ENCODE assay signal across 8 cellular contexts in the genomic region with DNA sequence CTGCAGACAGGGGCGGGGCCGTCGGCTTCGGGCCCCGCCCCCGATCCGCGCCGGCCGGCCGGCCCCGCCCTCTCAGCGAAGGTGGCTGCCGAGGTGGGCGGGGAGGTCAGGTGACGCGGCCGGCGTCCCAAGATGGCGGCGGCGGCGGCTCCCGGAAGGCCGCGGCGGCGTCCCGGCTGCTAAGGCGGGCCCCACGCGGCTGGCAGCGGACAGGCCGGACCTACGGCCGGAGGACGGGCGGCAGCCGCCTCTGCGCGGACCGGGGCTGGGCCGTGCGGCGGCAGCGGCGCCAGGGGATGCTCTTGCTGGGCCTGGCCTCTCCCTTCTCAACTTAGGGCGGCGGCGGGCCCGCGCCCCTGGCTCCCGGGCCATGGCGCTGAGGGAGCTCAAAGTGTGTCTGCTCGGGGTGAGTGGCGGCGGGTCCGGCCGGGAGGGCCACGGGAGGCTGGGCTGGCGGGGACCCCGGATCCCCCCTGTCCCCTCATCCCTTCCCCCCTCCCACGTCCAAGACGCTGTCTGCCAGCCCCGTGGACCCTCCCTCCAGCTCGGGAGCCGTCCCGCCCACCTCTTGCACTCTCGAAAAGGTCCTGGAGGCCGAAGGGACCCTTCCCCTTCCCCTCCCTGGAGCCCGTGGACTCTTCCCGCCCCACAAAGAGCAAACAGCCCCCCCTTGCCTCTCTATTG. TPM values are rescaled to one million over a fixed set of nuclear protein-coding genes. Genes with fewer than 3 reads are reported as not detected.
DNase-seq lines count a peak whose midpoint lies in the region; ATAC-seq, FAIRE-seq and TF ChIP-seq lines count a peak whose summit lies in the region.

A gene with protein sequence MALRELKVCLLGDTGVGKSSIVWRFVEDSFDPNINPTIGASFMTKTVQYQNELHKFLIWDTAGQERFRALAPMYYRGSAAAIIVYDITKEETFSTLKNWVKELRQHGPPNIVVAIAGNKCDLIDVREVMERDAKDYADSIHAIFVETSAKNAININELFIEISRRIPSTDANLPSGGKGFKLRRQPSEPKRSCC (plus strand): TSS at position 109 of the 684 bp plus-strand sequence. CDS start 262 bp downstream, at position 371.

- no peak within 1 kb of the TSS for H3K14ac ChIP-seq in H1 (ENCODE audit: insufficient read length)

- H2BK12ac ChIP-seq in H1 (ENCODE audit: low read depth, low read length): no peak within 1 kb of the TSS

- POLR2A ChIA-PET in activated CD8-positive, alpha-beta memory T cell treated with anti-CD3 and anti-CD28 coated beads for 36 hours (lab: Charles Lee): interaction anchor here (0.6 to 1.2 kb wide), 4 partner anchors 14 to 1755 kb away, joined by 3 to 9 read pairs (median 4); a partner anchor contains a TSS
- POLR2A ChIA-PET in H1 (lab: Charles Lee; ENCODE audit: partially characterized antibody): interaction anchor here (0.6 to 1.5 kb wide), 12 partner anchors 10 to 137 kb away, joined by 3 to 6 read pairs (median 4); no protein-coding TSS in a partner anchor

- no peaks in the 10 kb centered on the region for H3K9me3 ChIP-seq in H1 (ENCODE audit: insufficient read depth in 2 of 2, low read depth in 1 of 2, low read length in 1 of 2)

- TF ChIP-seq CTCF in H1 (IDR thresholded peaks at IDR 0.05; ENCODE audit: control extremely low read depth in 1 of 3, insufficient read depth in 1 of 3, low read depth in 1 of 3, low read length in 3 of 3): no peak

- H4K20me1 ChIP-seq in H1 (replicated peaks in 1 of 2; ENCODE audit: control insufficient read depth in 1 of 2, insufficient read depth in 2 of 2, low read length in 2 of 2): no peaks in the 10 kb centered on the region

- H3K79me1 ChIP-seq in H1 (ENCODE audit: low read depth, low read length): peaks cover 2% of the 10 kb centered on the region; the same call in 1 of the 2 replicates
- peaks cover 3% of the 10 kb centered on the region for H3K79me1 ChIP-seq in mesendoderm (ENCODE audit: low read length)

- peak within 1 kb of the TSS; percentile 48 for H4K91ac ChIP-seq in H1 (replicated peaks; ENCODE audit: insufficient read length, low read length)

- H3K4ac ChIP-seq in H1 (replicated peaks; ENCODE audit: insufficient read length, low read depth, low read length): no peak within 1 kb of the TSS
- peak within 1 kb of the TSS; percentile 87 for H3K4ac ChIP-seq in mesendoderm (ENCODE audit: low read depth, low read length)

- no peak for FAIRE-seq in H1 (lab: Jason Lieb, UNC)

- peak within 1 kb of the TSS; percentile 89; the same call in 1 of the 2 replicates for H3K27ac ChIP-seq in H1 (ENCODE audit: low read depth, low read length)
- peak within 1 kb of the TSS; percentile 20 for H3K27ac ChIP-seq in mesendoderm (ENCODE audit: low read depth, low read length)

- 0 out of 2 replicates have a peak, but pooled peaks cover 5% of the 10 kb centered on the region for H3K23me2 ChIP-seq in H1 (ENCODE audit: low read depth, low read length)

- peaks cover 0 to 10% (median 6%) of the 10 kb centered on the region in 4 experiments; a peak in 4 of 8 replicates for H3K36me3 ChIP-seq in H1 (ENCODE audit: control insufficient read depth in 2 of 4, insufficient read depth in 4 of 4, low read length in 3 of 4)
- no peaks in the 10 kb centered on the region for H3K36me3 ChIP-seq in mesendoderm (ENCODE audit: control insufficient read depth, insufficient read depth, low read length)

- H2AFZ ChIP-seq in H1 (ENCODE audit: low read length): peak within 1 kb of the TSS; percentile 42; the same call in 1 of the 2 replicates

- no peak within 1 kb of the TSS for H2BK120ac ChIP-seq in H1 (replicated peaks; ENCODE audit: low read depth, low read length)
- no peak within 1 kb of the TSS for H2BK120ac ChIP-seq in mesendoderm (ENCODE audit: low read depth, low read length)

- H3K27me3 ChIP-seq in H1 (replicated peaks in 1 of 4; ENCODE audit: control insufficient read depth in 3 of 4, extremely low read depth in 1 of 4, insufficient read depth in 3 of 4, low read length in 3 of 4) (no peaks in the 10 kb centered on the region), mesendoderm (ENCODE audit: insufficient read depth, low read length, poor library complexity) (no peaks in the 10 kb centered on the region)

- H3K9ac ChIP-seq in H1 (replicated peaks in 1 of 4; ENCODE audit: extremely low read depth in 1 of 4, low read depth in 3 of 4, low read length in 3 of 4): peak within 1 kb of the TSS; percentile 77 to 92 (median 82)
- peak within 1 kb of the TSS; percentile 92 for H3K9ac ChIP-seq in mesendoderm (ENCODE audit: low read length)

- H2BK5ac ChIP-seq in H1 (ENCODE audit: low read depth, low read length) (peak within 1 kb of the TSS; percentile 52; the same call in 1 of the 2 replicates), mesendoderm (ENCODE audit: low read length) (peak within 1 kb of the TSS; percentile 47)

- CTCF ChIA-PET in activated CD8-positive, alpha-beta memory T cell treated with anti-CD3 and anti-CD28 coated beads for 36 hours (lab: Charles Lee): no interaction called here
- CTCF ChIA-PET in H1 (lab: Charles Lee; ENCODE audit: partially characterized antibody): interaction anchor here (0.9 to 1.4 kb wide), 3 partner anchors 12 to 138 kb away, joined by 3 to 4 read pairs (median 4); no protein-coding TSS in a partner anchor

- no peak within 1 kb of the TSS for H2BK15ac ChIP-seq in H1 (ENCODE audit: low read length)
- H2BK15ac ChIP-seq in mesendoderm (replicated peaks; ENCODE audit: low read depth): no peak within 1 kb of the TSS

- WGBS in H1 (ENCODE audit: extremely low coverage in 1 of 2, insufficient coverage in 1 of 2, insufficient read length in 1 of 2, insufficient replicate concordance in 2 of 2, low coverage in 1 of 2, low lambda C conversion rate in 2 of 2, missing lambda C conversion rate in 1 of 2), 2 experiments: 1% methylated on average over 25 of the region's 72 CpGs; no CpG with 5 or more reads in 1 of the 2 experiments
- WGBS in mesendoderm (ENCODE audit: extremely low coverage, insufficient coverage, low lambda C conversion rate): no CpG with 5 or more reads among the region's 72 CpGs

- H2AK5ac ChIP-seq in H1 (ENCODE audit: low read depth, low read length) (no peak within 1 kb of the TSS), mesendoderm (ENCODE audit: low read length) (no peak within 1 kb of the TSS)

- peak; percentile 77 to 84 for TF ChIP-seq POLR2A in H1 (IDR thresholded peaks at IDR 0.05; ENCODE audit: control extremely low read depth in 1 of 2, low read depth in 2 of 2, low read length in 2 of 2)

- no peak within 1 kb of the TSS for H2BK20ac ChIP-seq in H1 (ENCODE audit: low read length)

- peak within 1 kb of the TSS; percentile 96 for H4K8ac ChIP-seq in H1 (ENCODE audit: extremely low read depth, insufficient read depth, low read length)
- H4K8ac ChIP-seq in mesendoderm (ENCODE audit: low read depth, low read length): peak within 1 kb of the TSS; percentile 78

- no peak for TF ChIP-seq EP300 in H1 (IDR thresholded peaks at IDR 0.05; ENCODE audit: borderline replicate concordance in 1 of 2, low read depth in 2 of 2, low read length in 2 of 2)

- peak within 1 kb of the TSS; percentile 64 to 80 for H3K4me2 ChIP-seq in H1 (ENCODE audit: insufficient read depth in 1 of 2, low read depth in 2 of 2, low read length in 2 of 2)
- H3K4me2 ChIP-seq in mesendoderm (ENCODE audit: low read length): peak within 1 kb of the TSS; percentile 75

- ATAC-seq in GM19023 (IDR thresholded peaks at IDR 0.05; ENCODE audit: unreplicated experiment) (peak; percentile 79), HG03175 (IDR thresholded peaks at IDR 0.05; ENCODE audit: unreplicated experiment) (peak; percentile 77)

- H3K4me1 ChIP-seq in H1 (replicated peaks in 1 of 4; ENCODE audit: control insufficient read depth in 3 of 4, insufficient read depth in 4 of 4, low read length in 3 of 4) (peaks cover 0 to 3% (median 0%) of the 10 kb centered on the region in 4 experiments; a peak in 2 of 7 replicates), mesendoderm (ENCODE audit: control insufficient read depth, low read depth, low read length) (peaks cover 3% of the 10 kb centered on the region)

- no peak for TF ChIP-seq RAD21 in H1 (IDR thresholded peaks at IDR 0.05 in 1 of 2, conservative IDR thresholded peaks at IDR 0.05 in 1 of 2; ENCODE audit: low read depth in 2 of 2, low read length in 2 of 2)

- no peak within 1 kb of the TSS for H3K23ac ChIP-seq in H1 (ENCODE audit: insufficient read length)
- H3K23ac ChIP-seq in mesendoderm (ENCODE audit: low read length): peak within 1 kb of the TSS; percentile 56

- H4K5ac ChIP-seq in H1 (ENCODE audit: insufficient read length, low read depth, low read length) (no peak within 1 kb of the TSS), mesendoderm (ENCODE audit: low read length) (no peak within 1 kb of the TSS)

- DNase-seq in AML-193 (lab: John Stamatoyannopoulos, UW): peak; percentile 45 to 50
- peak; percentile 75 for DNase-seq in NCI-H774 (lab: John Stamatoyannopoulos, UW)
- peak in 1 of 2 experiments; percentile 84 for DNase-seq in H1 (ENCODE audit: low read depth in 1 of 2, low spot score in 2 of 2)
- peak; percentile 79 for DNase-seq in mesendoderm
- peak; percentile 57 for DNase-seq in stimulated activated CD8-positive, alpha-beta memory T cell treated with anti-CD3 and anti-CD28 coated beads, Interleukin-12 subunit alpha, Interleukin-12 subunit beta, amount 100 ng/mL, for 24 hours (ENCODE audit: extremely low read depth)

- H3K4me3 ChIP-seq in H1 (ENCODE audit: extremely low read depth in 1 of 4, insufficient read depth in 2 of 4, low read depth in 3 of 4, low read length in 4 of 4) (peak within 1 kb of the TSS; percentile 76 to 100 (median 90)), mesendoderm (ENCODE audit: low read length) (peak within 1 kb of the TSS; percentile 92)

- H3K18ac ChIP-seq in H1 (ENCODE audit: extremely low read depth, low read length): peak within 1 kb of the TSS; percentile 83
- peak within 1 kb of the TSS; percentile 90 for H3K18ac ChIP-seq in mesendoderm (ENCODE audit: low read length)

- peaks cover 0 to 9% of the 10 kb centered on the region in 2 experiments; a peak in 1 of 4 replicates for H3K79me2 ChIP-seq in H1 (ENCODE audit: control insufficient read depth in 1 of 2, insufficient read depth in 2 of 2, low read length in 2 of 2)
- peaks cover 3% of the 10 kb centered on the region for H3K79me2 ChIP-seq in mesendoderm (ENCODE audit: control insufficient read depth, insufficient read depth, low read length)

- H3K56ac ChIP-seq in H1 (replicated peaks; ENCODE audit: insufficient read length, low read depth, low read length) (peak within 1 kb of the TSS; percentile 33), mesendoderm (ENCODE audit: low read length) (peak within 1 kb of the TSS; percentile 95)

RNA-seq across cellular contexts. Expression of the gene that starts here (rescaled TPM):
- 10 to 100 TPM; 13.9 to 15.0 TPM for total RNA-seq in activated CD8-positive, alpha-beta memory T cell treated with anti-CD3 and anti-CD28 coated beads for 36 hours
- 6.2 and 6.6 TPM in 2 replicates for total RNA-seq in H1 (2021; fragmentation: NEBNext Ultra II Directional; extraction: Animal tissue kit (Norgen Biotek cat#: 25700))
- polyA plus RNA-seq in H1 (2011; rRNA removed): 3.1 and 3.4 TPM in 2 replicates
- polyA plus RNA-seq in H1 (2011; cell fraction: cytosol; rRNA removed): 2.6 TPM
- polyA plus RNA-seq in H1 (2011; cell fraction: nucleus; rRNA removed): 7.6 TPM
- polyA plus RNA-seq in H1 (2012, experiment 1 of 2): 2.2 to 3.5 TPM (median 2.8 TPM) in 4 replicates
- 0.45 TPM for polyA plus RNA-seq in H1 (2012, experiment 2 of 2)
- 3.6 TPM for polyA plus RNA-seq in H1 (2013, experiment 1 of 2)
- polyA plus RNA-seq in H1 (2013, experiment 2 of 2): 3.2 TPM
- polyA minus RNA-seq in H1 (2011; rRNA and poly(A)+ RNA removed): 8.4 and 8.9 TPM in 2 replicates
- polyA minus RNA-seq in H1 (2011; cell fraction: cytosol; rRNA and poly(A)+ RNA removed): 4.4 TPM
- 11.1 TPM for polyA minus RNA-seq in H1 (2011; cell fraction: nucleus; rRNA and poly(A)+ RNA removed)
- polyA plus RNA-seq in mesendoderm (2013, experiment 1 of 2): 3.4 TPM
- polyA plus RNA-seq in mesendoderm (2013, experiment 2 of 2): 3.2 TPM
